19 cellular contexts compared by ENCODE assay signal in the genomic region with DNA sequence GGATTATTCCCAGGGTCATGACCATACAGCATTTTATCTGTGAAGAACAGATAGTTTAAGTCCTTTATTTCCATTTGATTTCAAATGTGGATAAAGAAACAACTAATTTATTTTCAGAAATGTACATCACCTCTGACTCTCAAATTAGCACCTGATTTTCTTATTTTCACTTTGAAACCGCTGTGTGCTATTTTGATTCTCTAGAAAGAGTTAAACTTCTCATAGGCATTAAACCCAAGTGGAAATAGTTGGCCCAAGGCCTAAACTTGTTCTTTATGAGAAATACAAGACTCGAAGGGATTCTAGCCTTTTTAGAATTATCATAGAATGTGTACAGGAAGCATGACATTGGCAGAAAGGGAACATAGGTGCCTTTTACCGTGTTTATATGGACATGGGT. TPM values are rescaled to one million over a fixed set of nuclear protein-coding genes. Genes with fewer than 3 reads are reported as not detected.
DNase-seq lines count a peak whose midpoint lies in the region; ATAC-seq, FAIRE-seq and TF ChIP-seq lines count a peak whose summit lies in the region.
"Had no signal": no experiment of that assay in that cellular context is flagged by ENCODE, and none has a peak within 500 bp of the region (broad histone marks: within the 10 kb centered on the region; RNA-seq: fewer than 3 reads in every experiment).

No MANE protein-coding gene starts in this region.

- in situ Hi-C loops in K562 (cut with MboI), result no loop called here

- POLR2A ChIA-PET in K562 (lab: Yijun Ruan, JAX), result no interaction called here

- H3K9ac ChIP-seq in Karpas-422 (ENCODE audit: low read length), result no peak overlapping the region
- H3K9ac ChIP-seq in K562 (ENCODE audit: insufficient read depth in 1 of 2, low read depth in 2 of 2, low read length in 2 of 2), result no peak overlapping the region
- H3K9ac ChIP-seq: BLaER1 had no signal

- H3K79me2 ChIP-seq in Karpas-422 (ENCODE audit: low read length) (no peaks in the 10 kb centered on the region), K562 (ENCODE audit: control insufficient read depth, insufficient read depth, low read length) (no peaks in the 10 kb centered on the region)

- WGBS in K562 (ENCODE audit: insufficient coverage, low coverage, missing lambda C conversion rate), result 23% methylated on average over 3 of the region's 3 CpGs
- WGBS in esophagus squamous epithelium, 2 donors, result 57 to 63% methylated on average over 3 of the region's 3 CpGs

- intact Hi-C loops in K562 (cut with micrococcal nuclease), result no loop called here
- intact Hi-C loops in esophagus squamous epithelium (cut with DNase I), result no loop called here

- DNase-seq in Karpas-422 (peak; percentile 44), K562 (ENCODE audit: extremely low read depth in 1 of 4, low spot score in 3 of 4) (no peak), H4 (ENCODE audit: low spot score) (no peak), CD1c-positive myeloid dendritic cell (ENCODE audit: extremely low spot score) (no peak), esophagus squamous epithelium (lab: John Stamatoyannopoulos, UW) (no peak)
- DNase-seq: Calu3; CD8-positive, alpha-beta T cell; EL; NCI-H1694 treated with DMSO at 0.1 percent for 48 hours; NCI-H510A; NCI-H748 treated with DMSO at 0.1 percent for 48 hours; PC-3; SJCRH30 had no signal

- H3K4me1 ChIP-seq in Karpas-422 (ENCODE audit: low read length), result peaks cover 26% of the 10 kb centered on the region
- peaks cover 3 to 8% of the 10 kb centered on the region in 2 experiments; a peak in 3 of 5 replicates for H3K4me1 ChIP-seq in K562 (replicated peaks in 1 of 2; ENCODE audit: control insufficient read depth in 2 of 2, insufficient read depth in 2 of 2, low read length in 2 of 2)
- H3K4me1 ChIP-seq in esophagus squamous epithelium, result no peaks in the 10 kb centered on the region
- H3K4me1 ChIP-seq: A549, BLaER1, HAP-1 had no signal

- TF ChIP-seq CTCF in K562 (IDR thresholded peaks at IDR 0.05 in 2 of 3, conservative IDR thresholded peaks at IDR 0.05 in 1 of 3; ENCODE audit: insufficient read depth in 2 of 3, low read depth in 1 of 3, low read length in 3 of 3), result no peak
- no peak for TF ChIP-seq CTCF in esophagus squamous epithelium (IDR thresholded peaks at IDR 0.05)

- ATAC-seq in GM18502 (IDR thresholded peaks at IDR 0.05; ENCODE audit: poor library complexity, unreplicated experiment), result peak; percentile 41
- ATAC-seq in GM19351 (IDR thresholded peaks at IDR 0.05; ENCODE audit: unreplicated experiment), result peak; percentile 53
- ATAC-seq in K562, result no peak
- ATAC-seq: A549; CD8-positive, alpha-beta T cell; PC-3 had no signal

- H4K20me1 ChIP-seq in Karpas-422 (ENCODE audit: insufficient read depth, low read depth, low read length) (no peaks in the 10 kb centered on the region), K562 (replicated peaks; ENCODE audit: control insufficient read depth, insufficient read depth, low read length) (no peaks in the 10 kb centered on the region)
- H4K20me1 ChIP-seq: BLaER1 had no signal

- TF ChIP-seq POLR2A in K562 (conservative IDR thresholded peaks at IDR 0.05) (no peak), esophagus squamous epithelium (IDR thresholded peaks at IDR 0.05) (no peak)

- peak overlapping the region; percentile 32; the same call in 1 of the 2 replicates for H2AFZ ChIP-seq in Karpas-422 (ENCODE audit: low read length)
- peak overlapping the region; percentile 57; the same call in 1 of the 2 replicates for H2AFZ ChIP-seq in K562 (ENCODE audit: low read depth, low read length)

- H3K9me2 ChIP-seq in Karpas-422 (replicated peaks; ENCODE audit: insufficient read depth, low read length), result no peaks in the 10 kb centered on the region

- no peak for TF ChIP-seq RAD21 in K562 (CRISPR knock-in tag; conservative IDR thresholded peaks at IDR 0.05 in 1 of 2, IDR thresholded peaks at IDR 0.05 in 1 of 2)

- H3K36me3 ChIP-seq in Karpas-422 (ENCODE audit: insufficient read depth, low read length) (no peaks in the 10 kb centered on the region), K562 (ENCODE audit: control insufficient read depth, insufficient read depth, low read length) (no peaks in the 10 kb centered on the region), esophagus squamous epithelium (no peaks in the 10 kb centered on the region)
- H3K36me3 ChIP-seq: BLaER1, HAP-1, SJCRH30 had no signal

- no peaks in the 10 kb centered on the region for H3K27me3 ChIP-seq in Karpas-422 (ENCODE audit: low read length)
- peaks cover 3 to 20% of the 10 kb centered on the region in 2 experiments; a peak in 3 of 5 replicates for H3K27me3 ChIP-seq in K562 (ENCODE audit: control insufficient read depth in 2 of 2, insufficient read depth in 2 of 2, low read length in 2 of 2)
- H3K27me3 ChIP-seq in esophagus squamous epithelium, result peaks cover 0 to 14% (median 0%) of the 10 kb centered on the region in 4 donors
- H3K27me3 ChIP-seq: BLaER1, SJCRH30 had no signal

- CTCF ChIA-PET in K562 (lab: Yijun Ruan, JAX; ENCODE audit: low intra/inter-chr PET ratio), result no interaction called here

- H3K27ac ChIP-seq in Karpas-422 (ENCODE audit: low read length), result no peak overlapping the region
- no peak overlapping the region for H3K27ac ChIP-seq in K562 (ENCODE audit: extremely low read depth, low read depth, low read length)
- H3K27ac ChIP-seq in esophagus squamous epithelium, result no peak overlapping the region
- H3K27ac ChIP-seq: A549, BLaER1, RWPE1, SJCRH30 had no signal

- peak overlapping the region; percentile 25 for H3K4me2 ChIP-seq in Karpas-422 (ENCODE audit: low read depth, low read length, poor library complexity, severe bottlenecking)
- no peak overlapping the region for H3K4me2 ChIP-seq in K562 (ENCODE audit: insufficient read depth, low read length)
- H3K4me2 ChIP-seq: A549, BLaER1 had no signal

- H3K9me3 ChIP-seq in Karpas-422 (ENCODE audit: low read length) (no peaks in the 10 kb centered on the region), K562 (replicated peaks; ENCODE audit: control insufficient read depth, insufficient read depth, low read depth, low read length) (no peaks in the 10 kb centered on the region), esophagus squamous epithelium (no peaks in the 10 kb centered on the region)
- H3K9me3 ChIP-seq: A549, BLaER1, HAP-1 had no signal

- H3K4me3 ChIP-seq in Karpas-422 (ENCODE audit: low read length), result no peak overlapping the region
- no peak overlapping the region for H3K4me3 ChIP-seq in K562
- H3K4me3 ChIP-seq in esophagus squamous epithelium, result no peak overlapping the region
- H3K4me3 ChIP-seq: A549, BLaER1, HAP-1, SJCRH30 had no signal

- H3K9me1 ChIP-seq in K562 (ENCODE audit: control insufficient read depth, insufficient read depth, low read length), result no peaks in the 10 kb centered on the region

- no peak for FAIRE-seq in K562 (lab: Jason Lieb, UNC)
- FAIRE-seq: A549 had no signal

- BruUV-seq in K562 (replicated peaks; lab: Mats Ljungman, UMichigan), result no TSS peak

- TF ChIP-seq EP300 in K562 (IDR thresholded peaks at IDR 0.05; ENCODE audit: low read length), result no peak

TF ChIP-seq in K562, 482 proteins besides CTCF, POLR2A, EP300 and RAD21 (continues in another document):
- TF ChIP-seq CBFA2T3 (IDR thresholded peaks at IDR 0.05) (no peak), ZNF445 (CRISPR knock-in tag; IDR thresholded peaks at IDR 0.05; ENCODE audit: low read depth) (no peak), FUS (optimal IDR thresholded peaks at IDR 0.05; ENCODE audit: low read depth, low read length) (no peak), ZSCAN32 (CRISPR knock-in tag; IDR thresholded peaks at IDR 0.05) (no peak), HIVEP1 (CRISPR knock-in tag; IDR thresholded peaks at IDR 0.05) (no peak), ILF3 (IDR thresholded peaks at IDR 0.05; ENCODE audit: borderline replicate concordance) (no peak), ILK (tag; IDR thresholded peaks at IDR 0.05; ENCODE audit: borderline replicate concordance, low read depth) (no peak), BMI1 (IDR thresholded peaks at IDR 0.05; ENCODE audit: low read length) (no peak), ZNF277 (CRISPR knock-in tag; IDR thresholded peaks at IDR 0.05; ENCODE audit: borderline replicate concordance) (no peak), CHD2 (IDR thresholded peaks at IDR 0.05; ENCODE audit: low read depth, low read length) (no peak)

RNA-seq across cellular contexts. Expression of gene LTBP1, which starts 41.5 kb away (rescaled TPM):
- total RNA-seq in Karpas-422 (2014; rRNA removed; shearing (Covaris generic); ENCODE audit: low replicate concordance), result 9.2 and 11.8 TPM in 2 replicates
- 48.1 and 65.2 TPM in 2 replicates for total RNA-seq in K562 (2011; cell fraction: chromatin; rRNA removed; ENCODE audit: low replicate concordance)
- total RNA-seq in K562 (2011; cell fraction: nucleolus; rRNA removed), result 41.1 and 45.5 TPM in 2 replicates
- total RNA-seq in K562 (2011; cell fraction: nucleoplasm; rRNA removed), result 41.8 and 50.5 TPM in 2 replicates
- total RNA-seq in K562 (2014; rRNA removed) (8.2 and 10.4 TPM in 2 replicates), K562 (2014; rRNA removed; fragmentation: Illumina TruSeq; extraction: Trizol) (7.9 and 8.5 TPM in 2 replicates), K562 (2015; rRNA removed; fragmentation: Illumina TruSeq; extraction: Trizol) (3.6 and 3.8 TPM in 2 replicates), K562 (2021) (12.8 and 13.6 TPM in 2 replicates), esophagus squamous epithelium (10 to 100 TPM in 3 of 4 donors, 1 to 10 TPM in 1; 5.5 to 69.4 (median 32.6) TPM)
- polyA plus RNA-seq in K562 (2011; rRNA removed) (12.2 and 16.4 TPM in 2 replicates), K562 (2014; fragmentation: Illumina TruSeq; extraction: Trizol) (9.7 and 12.0 TPM in 2 replicates), K562 (2014; fragmentation: Nextera tagmentation; extraction: Ambion mirVana) (1 to 10 TPM; 4.3 to 5.2 TPM), K562 (2014; rRNA removed) (6.7 and 7.0 TPM in 2 replicates)
- 11.4 and 13.9 TPM in 2 replicates for polyA plus RNA-seq in K562 (2011; cell fraction: cytosol; rRNA removed)
- 9.9 and 15.8 TPM in 2 replicates for polyA plus RNA-seq in K562 (2011; cell fraction: nucleus; rRNA removed)
- 6.6 and 7.6 TPM in 2 replicates for polyA plus RNA-seq in K562 (2012)
- polyA minus RNA-seq in K562 (2011; rRNA and poly(A)+ RNA removed), result 39.9 and 55.1 TPM in 2 replicates
- 19.4 and 29.2 TPM in 2 replicates for polyA minus RNA-seq in K562 (2011; cell fraction: cytosol; rRNA and poly(A)+ RNA removed)
- 15.8 and 17.2 TPM in 2 replicates for polyA minus RNA-seq in K562 (2011; cell fraction: nucleus; rRNA and poly(A)+ RNA removed)
- 3.1 and 4.8 TPM in 2 replicates for total RNA-seq in H4 (2014; rRNA removed; shearing (Covaris generic))
- total RNA-seq: CD8-positive, alpha-beta T cell had no signal
